13 cellular contexts compared by ENCODE assay signal in genomic region chr10:6927001-6927400, GRCh38.
DNase-seq lines count a peak whose midpoint lies in the region; ATAC-seq and TF ChIP-seq lines count a peak whose summit lies in the region.
"Had no signal": no experiment of that assay in that cellular context is flagged by ENCODE, and none has a peak within 500 bp of the region (broad histone marks: within the 10 kb centered on the region; RNA-seq: fewer than 3 reads in every experiment).

No MANE protein-coding gene starts in this region.

- peak overlapping the region; percentile 1 for H3K4me3 Mint-ChIP-seq in activated CD4-positive, alpha-beta T cell treated with anti-CD3 and anti-CD28 coated beads, Interleukin-2, amount 10 ng/mL, durations not matched to agents 7 days and 5 days
- peak overlapping the region; percentile 80 for H3K4me3 Mint-ChIP-seq in central memory CD8-positive, alpha-beta T cell

- WGBS in stomach, 5 donors, result 71 to 96% (median 81%) methylated on average over 2 of the region's 2 CpGs

- H3K9me3 Mint-ChIP-seq in activated CD4-positive, alpha-beta T cell treated with anti-CD3 and anti-CD28 coated beads, Interleukin-2, amount 10 ng/mL, durations not matched to agents 7 days and 5 days, result peaks cover 3% of the 10 kb centered on the region
- H3K9me3 Mint-ChIP-seq in central memory CD8-positive, alpha-beta T cell, result no peaks in the 10 kb centered on the region

- H3K9me3 ChIP-seq in stomach (no peaks in the 10 kb centered on the region), HAP-1 (no peaks in the 10 kb centered on the region)
- H3K9me3 ChIP-seq: suprapubic skin had no signal

- CTCF ChIA-PET in activated CD4-positive, alpha-beta T cell treated with anti-CD3 and anti-CD28 coated beads, Interleukin-2, amount 10 ng/mL, durations not matched to agents 7 days and 5 days (lab: Charles Lee), result interaction anchor here (0.7 to 2.6 kb wide), 7 partner anchors 8 to 128 kb away, joined by 3 to 7 read pairs (median 3); no protein-coding TSS in a partner anchor

- no peak for TF ChIP-seq EP300 in stomach (IDR thresholded peaks at IDR 0.05)

- TF ChIP-seq CTCF in stomach (IDR thresholded peaks at IDR 0.05), result no peak

- H3K27me3 ChIP-seq in stomach (no peaks in the 10 kb centered on the region), HAP-1 (ENCODE audit: low read depth) (no peaks in the 10 kb centered on the region)
- H3K27me3 ChIP-seq: brain microvascular endothelial cell had no signal

- H3K4me1 Mint-ChIP-seq in activated CD4-positive, alpha-beta T cell treated with anti-CD3 and anti-CD28 coated beads, Interleukin-2, amount 10 ng/mL, durations not matched to agents 7 days and 5 days, result peaks cover 39% of the 10 kb centered on the region
- peaks cover 65% of the 10 kb centered on the region for H3K4me1 Mint-ChIP-seq in central memory CD8-positive, alpha-beta T cell

- intact Hi-C loops in stomach (cut with DNase I; ENCODE audit: low total_unique reads), result no loop called here

- H3K36me3 Mint-ChIP-seq in activated CD4-positive, alpha-beta T cell treated with anti-CD3 and anti-CD28 coated beads, Interleukin-2, amount 10 ng/mL, durations not matched to agents 7 days and 5 days (ENCODE audit: low read depth), result no peaks in the 10 kb centered on the region
- H3K36me3 Mint-ChIP-seq in central memory CD8-positive, alpha-beta T cell (ENCODE audit: insufficient read depth), result peaks cover 14% of the 10 kb centered on the region

- H3K27ac Mint-ChIP-seq in activated CD4-positive, alpha-beta T cell treated with anti-CD3 and anti-CD28 coated beads, Interleukin-2, amount 10 ng/mL, durations not matched to agents 7 days and 5 days, result peak overlapping the region; percentile 43
- peak overlapping the region; percentile 97 for H3K27ac Mint-ChIP-seq in central memory CD8-positive, alpha-beta T cell (ENCODE audit: low read depth)

- in situ Hi-C loops in HAP-1 (cut with MboI; ENCODE audit: low sequenced_read_pairs), result no loop called here

- no peak for TF ChIP-seq POLR2A in stomach (IDR thresholded peaks at IDR 0.05)

- H3K4me1 ChIP-seq in stomach (peaks cover 2 to 17% (median 10%) of the 10 kb centered on the region in 4 donors), HAP-1 (peaks cover 7% of the 10 kb centered on the region; the same call in 1 of the 2 replicates)

- H3K27ac ChIP-seq in stomach, result peak overlapping the region in 3 of 5 donors; percentile 27 to 69 (median 40)
- H3K27ac ChIP-seq: suprapubic skin had no signal

- peaks cover 3% of the 10 kb centered on the region for H3K27me3 Mint-ChIP-seq in activated CD4-positive, alpha-beta T cell treated with anti-CD3 and anti-CD28 coated beads, Interleukin-2, amount 10 ng/mL, durations not matched to agents 7 days and 5 days
- H3K27me3 Mint-ChIP-seq in central memory CD8-positive, alpha-beta T cell, result no peaks in the 10 kb centered on the region

- DNase-seq in activated CD4-positive, alpha-beta T cell treated with anti-CD3 and anti-CD28 coated beads, Interleukin-2, amount 10 ng/mL, durations not matched to agents 7 days and 5 days, result no peak
- no peak for DNase-seq in activated CD4-positive, alpha-beta T cell treated with anti-CD3 and anti-CD28 coated beads for 4 hours
- DNase-seq in NOMO-1 treated with dmso at 0.1 percent for 144 hours (lab: John Stamatoyannopoulos, UW; ENCODE audit: unreplicated experiment) (peak; percentile 50), stomach (no peak), HAP-1 (ENCODE audit: low spot score in 2 of 2) (no peak), NCI-H128 (lab: John Stamatoyannopoulos, UW; ENCODE audit: unreplicated experiment) (no peak)
- DNase-seq in central memory CD8-positive, alpha-beta T cell (ENCODE audit: low spot score in 2 of 2), result no peak
- DNase-seq: ACHN, NCI-H748 treated with DMSO at 0.1 percent for 48 hours, SW 1271 had no signal

- H3K36me3 ChIP-seq in stomach (no peaks in the 10 kb centered on the region), HAP-1 (replicated peaks) (no peaks in the 10 kb centered on the region)
- H3K36me3 ChIP-seq: brain microvascular endothelial cell, suprapubic skin had no signal

- ATAC-seq in central memory CD8-positive, alpha-beta T cell (replicated peaks; ENCODE audit: extremely low read depth, poor library complexity, severe bottlenecking), result no peak
- ATAC-seq in HG03039 (IDR thresholded peaks at IDR 0.05; ENCODE audit: unreplicated experiment), result no peak

- POLR2A ChIA-PET in activated CD4-positive, alpha-beta T cell treated with anti-CD3 and anti-CD28 coated beads, Interleukin-2, amount 10 ng/mL, durations not matched to agents 7 days and 5 days (lab: Charles Lee), result no interaction called here

- H3K4me3 ChIP-seq in stomach (no peak overlapping the region), HAP-1 (no peak overlapping the region)
- H3K4me3 ChIP-seq: suprapubic skin had no signal
